In genomic region chr3:12663936-12664908, GRCh38 we compare ENCODE assay signal across 8 cellular contexts. TPM values are rescaled to one million over a fixed set of nuclear protein-coding genes. Genes with fewer than 3 reads are reported as not detected.
DNase-seq lines count a peak whose midpoint lies in the region; ATAC-seq and TF ChIP-seq lines count a peak whose summit lies in the region.

TSS of gene RAF1 (minus strand) at chr3:12664117. CDS start at chr3:12618721, 45,396 bp downstream.

- POLR2A ChIA-PET in activated CD4-positive, alpha-beta T cell treated with anti-CD3 and anti-CD28 coated beads for 36 hours (lab: Charles Lee), result interaction anchor here (0.7 to 1.0 kb wide), 3 partner anchors 37 to 107 kb away, joined by 3 read pairs; no protein-coding TSS in a partner anchor

- H3K9me3 Mint-ChIP-seq in activated CD4-positive, alpha-beta T cell treated with anti-CD3 and anti-CD28 coated beads for 36 hours (ENCODE audit: low read depth), result no peaks in the 10 kb centered on the region

- H3K4me3 Mint-ChIP-seq in activated CD4-positive, alpha-beta T cell treated with anti-CD3 and anti-CD28 coated beads for 36 hours, result peak within 1 kb of the TSS; percentile 81

- H3K36me3 Mint-ChIP-seq in activated CD4-positive, alpha-beta T cell treated with anti-CD3 and anti-CD28 coated beads for 36 hours (ENCODE audit: low read depth), result peaks cover 4% of the 10 kb centered on the region

- intact Hi-C loops in activated CD4-positive, alpha-beta T cell treated with anti-CD3 and anti-CD28 coated beads for 36 hours (cut with DNase I, micrococcal nuclease), result loop anchor here (1.0 to 5.0 kb wide), 13 partner anchors 56 to 1392 kb away; partner anchors contain the start of genes MKRN2 (in 2 of the 2), RPL32 (in 2 of the 2), ATG7 (in 1 of the 2) and TSEN2 (in 1 of the 2)

- CTCF ChIA-PET in activated CD4-positive, alpha-beta T cell treated with anti-CD3 and anti-CD28 coated beads for 36 hours (lab: Charles Lee), result interaction anchor here (0.6 to 1.3 kb wide), 6 partner anchors 24 to 177 kb away, joined by 3 to 4 read pairs (median 3); partner anchors contain the start of genes MKRN2OS and RPL32

- peak; percentile 92 for ATAC-seq in HG03442 (IDR thresholded peaks at IDR 0.05; ENCODE audit: unreplicated experiment)
- ATAC-seq in activated CD4-positive, alpha-beta T cell treated with anti-CD3 and anti-CD28 coated beads for 36 hours, result peak; percentile 94

- peak within 1 kb of the TSS; percentile 96 for H3K4me3 ChIP-seq in choroid plexus epithelial cell (ENCODE audit: low read depth, low read length)

- H3K4me1 Mint-ChIP-seq in activated CD4-positive, alpha-beta T cell treated with anti-CD3 and anti-CD28 coated beads for 36 hours, result peaks cover 25% of the 10 kb centered on the region

- no peaks in the 10 kb centered on the region for H3K27me3 Mint-ChIP-seq in activated CD4-positive, alpha-beta T cell treated with anti-CD3 and anti-CD28 coated beads for 36 hours

- DNase-seq in Ammon's horn (ENCODE audit: low spot score) (peak; percentile 99), GM19238 (ENCODE audit: insufficient read length, low spot score) (peak; percentile 91), NCI-H524 (lab: John Stamatoyannopoulos, UW) (peak; percentile 95 to 98), choroid plexus epithelial cell (ENCODE audit: low read depth) (peak; percentile 99), kidney glomerular epithelial cell (lab: John Stamatoyannopoulos, UW) (peak; percentile 96)
- peak; percentile 99 for DNase-seq in activated CD4-positive, alpha-beta T cell treated with anti-CD3 and anti-CD28 coated beads for 36 hours
- DNase-seq in stimulated activated CD4-positive, alpha-beta T cell treated with anti-CD3 and anti-CD28 coated beads, Interleukin-1b, Interleukin-23, amount 100 ng/mL, for 1 hour (ENCODE audit: low read depth in 2 of 2), result peak; percentile 93 to 95

- peak within 1 kb of the TSS; percentile 96 for H3K27ac Mint-ChIP-seq in activated CD4-positive, alpha-beta T cell treated with anti-CD3 and anti-CD28 coated beads for 36 hours

- TF ChIP-seq CTCF in choroid plexus epithelial cell (conservative IDR thresholded peaks at IDR 0.05; ENCODE audit: low read depth, low read length), result no peak

RNA-seq across cellular contexts. Expression of gene RAF1, which starts in this region (rescaled TPM):
- 10 to 100 TPM; 66.8 to 74.7 TPM for total RNA-seq in activated CD4-positive, alpha-beta T cell treated with anti-CD3 and anti-CD28 coated beads for 36 hours

Comparison
In these comparisons a context has a peak if more than half of its experiments do, and no peak if none do; other contexts are left out.
1. Peak in every context shown above with its lines: DNase-seq, ATAC-seq and H3K4me3 ChIP-seq.